17 cellular contexts compared by ENCODE assay signal in genomic region chr1:203051841-203052324, GRCh38. TPM values are rescaled to one million over a fixed set of nuclear protein-coding genes. Genes with fewer than 3 reads are reported as not detected.
A peak's percentile ranks its signal among the peaks of the same experiment; 100 is the strongest.
DNase-seq lines count a peak whose midpoint lies in the region; ATAC-seq and TF ChIP-seq lines count a peak whose summit lies in the region.
"Had no signal": no experiment of that assay in that cellular context is flagged by ENCODE, and none has a peak within 500 bp of the region (broad histone marks: within the 10 kb centered on the region; RNA-seq: fewer than 3 reads in every experiment).

No MANE protein-coding gene starts in this region.

- TF ChIP-seq CTCF in GM10266 (IDR thresholded peaks at IDR 0.05; ENCODE audit: control insufficient read depth, insufficient read depth, low read depth, missing control alignments): no peak

- peak overlapping the region in 6 of 11 experiments; percentile 26 to 80 (median 74); a peak in 11 of 22 replicates for H3K27ac ChIP-seq in BLaER1 treated with 17β-estradiol and CSF1 and Interleukin-3, amounts not matched to agents 10 nM and 100 nM
- H3K27ac ChIP-seq: ascending aorta, right lobe of liver, tibial nerve had no signal

- peaks cover 0 to 30% (median 0%) of the 10 kb centered on the region in 11 experiments; a peak in 4 of 22 replicates for H4K20me1 ChIP-seq in BLaER1 treated with 17β-estradiol and CSF1 and Interleukin-3, amounts not matched to agents 10 nM and 100 nM

- peak overlapping the region; percentile 7 to 93 (median 80) for H3K4me2 ChIP-seq in BLaER1 treated with 17β-estradiol and CSF1 and Interleukin-3, amounts not matched to agents 10 nM and 100 nM

- H3K9me3 ChIP-seq in BLaER1 treated with 17β-estradiol and CSF1 and Interleukin-3, amounts not matched to agents 10 nM and 100 nM (replicated peaks in 1 of 11): no peaks in the 10 kb centered on the region
- H3K9me3 ChIP-seq: ascending aorta, right lobe of liver, tibial nerve had no signal

- no peak for ATAC-seq in HG03039 (IDR thresholded peaks at IDR 0.05; ENCODE audit: unreplicated experiment)
- ATAC-seq: HepG2, right lobe of liver had no signal

- peaks cover 0 to 19% (median 0%) of the 10 kb centered on the region in 11 experiments; a peak in 4 of 22 replicates for H3K27me3 ChIP-seq in BLaER1 treated with 17β-estradiol and CSF1 and Interleukin-3, amounts not matched to agents 10 nM and 100 nM
- H3K27me3 ChIP-seq: ascending aorta, right lobe of liver, tibial nerve had no signal

- H3K36me3 ChIP-seq in BLaER1 treated with 17β-estradiol and CSF1 and Interleukin-3, amounts not matched to agents 10 nM and 100 nM: peaks cover 0 to 57% (median 13%) of the 10 kb centered on the region in 11 experiments; a peak in 10 of 22 replicates
- H3K36me3 ChIP-seq: right lobe of liver, tibial nerve had no signal

- H3K4me1 ChIP-seq in BLaER1 treated with 17β-estradiol and CSF1 and Interleukin-3, amounts not matched to agents 10 nM and 100 nM: peaks cover 45 to 89% (median 84%) of the 10 kb centered on the region in 10 experiments
- H3K4me1 ChIP-seq: ascending aorta, right lobe of liver, tibial nerve had no signal

- peak; percentile 86 for DNase-seq in NCI-H1092 (lab: John Stamatoyannopoulos, UW)
- DNase-seq in NCI-H510A treated with DMSO at 0.1 percent for 48 hours (lab: John Stamatoyannopoulos, UW): peak; percentile 37
- DNase-seq in myocyte (ENCODE audit: low read depth): peak; percentile 95
- DNase-seq in KG1 (lab: John Stamatoyannopoulos, UW): no peak
- DNase-seq in anterior cingulate cortex (lab: John Stamatoyannopoulos, UW): no peak
- no peak for DNase-seq in GM10266 (ENCODE audit: extremely low spot score)
- DNase-seq: activated effector memory CD4-positive, alpha-beta T cell treated with anti-CD3 and anti-CD28 coated beads, Interleukin-2, amount 50 U/mL, for 16 hours; H7; immature natural killer cell; mesenchymal stem cell; stimulated activated CD4-positive, alpha-beta T cell treated with anti-CD3 and anti-CD28 coated beads, Interleukin-4, amount 100 ng/mL, for 4 hours had no signal

- H3K4me3 ChIP-seq in BLaER1 treated with 17β-estradiol and CSF1 and Interleukin-3, amounts not matched to agents 10 nM and 100 nM: no peak overlapping the region
- H3K4me3 ChIP-seq: ascending aorta, right lobe of liver, tibial nerve had no signal

- H3K9ac ChIP-seq in BLaER1 treated with 17β-estradiol and CSF1 and Interleukin-3, amounts not matched to agents 10 nM and 100 nM: peak overlapping the region in 5 of 11 experiments; percentile 5 to 76 (median 59); a peak in 10 of 22 replicates

RNA-seq across cellular contexts. Expression of gene PPFIA4, which starts 25.6 kb away (rescaled TPM):
- total RNA-seq in myocyte: 122 and 180 TPM in 2 replicates
- polyA plus RNA-seq in myocyte (2012): 110 TPM
- total RNA-seq: HepG2 had no signal
- polyA plus RNA-seq: immature natural killer cell had no signal

RNA-seq across cellular contexts. Expression of gene MYOG, which starts 33.9 kb away (rescaled TPM):
- total RNA-seq in myocyte: 882 and 1,586 TPM in 2 replicates
- polyA plus RNA-seq in myocyte (2012): 367 TPM
- total RNA-seq: ascending aorta, H7, HepG2, right lobe of liver, tibial nerve had no signal
- polyA plus RNA-seq: HepG2, immature natural killer cell had no signal

RNA-seq across cellular contexts. Expression of gene TMEM183A, which starts 44.7 kb away (rescaled TPM):
- 90.5 and 108 TPM in 2 replicates for total RNA-seq in myocyte
- 59.0 TPM for polyA plus RNA-seq in myocyte (2012)

Comparison
In these comparisons a context has a peak if more than half of its experiments do, and no peak if none do; other contexts are left out.
1. DNase-seq: peak in NCI-H1092 (single experiment), NCI-H510A treated with DMSO at 0.1 percent for 48 hours (single experiment) and myocyte (single experiment); none in KG1 (single experiment), anterior cingulate cortex (0 of 58) and GM10266 (single experiment).